In the genomic region with DNA sequence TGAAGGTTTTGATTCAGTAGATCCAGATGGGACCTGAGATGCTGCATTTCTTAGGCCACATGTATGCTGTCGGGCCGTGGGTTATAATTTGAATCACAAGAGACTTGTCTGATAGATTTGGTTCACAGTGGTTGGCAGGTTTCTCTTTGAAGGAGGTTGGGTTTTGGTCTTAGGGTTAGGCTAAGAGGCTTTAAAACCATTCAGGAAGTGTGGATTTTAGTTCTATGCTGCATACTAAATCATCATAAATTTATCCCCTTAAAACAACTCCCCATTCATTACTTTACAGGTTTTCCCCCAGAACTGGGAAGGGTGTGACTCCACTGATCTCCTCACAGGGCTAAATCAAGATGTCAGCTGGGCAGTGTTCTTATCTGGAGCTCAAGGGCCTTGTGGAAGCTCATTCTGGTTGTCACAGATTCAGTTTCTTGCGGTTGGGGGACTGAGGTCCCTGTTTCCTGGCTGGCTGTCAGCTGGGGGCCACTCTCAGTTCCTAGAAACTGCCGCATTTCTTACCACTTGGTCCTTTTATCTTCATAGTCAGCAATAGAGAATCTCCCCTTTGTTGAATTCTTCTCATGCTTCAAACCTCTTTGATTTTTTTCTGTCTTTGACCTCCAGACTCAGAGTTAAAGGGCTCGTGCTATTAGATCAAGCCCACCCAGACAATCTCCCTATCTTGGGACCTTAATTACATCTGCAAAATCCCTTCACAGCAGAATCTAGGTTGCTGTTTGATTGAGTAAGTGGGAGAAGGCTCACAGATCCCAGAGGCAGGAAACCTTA, we compare ENCODE assay signal across 9 cellular contexts. TPM values are rescaled to one million over a fixed set of nuclear protein-coding genes. Genes with fewer than 3 reads are reported as not detected.
A peak's percentile ranks its signal among the peaks of the same experiment; 100 is the strongest.
DNase-seq lines count a peak whose midpoint lies in the region; ATAC-seq and TF ChIP-seq lines count a peak whose summit lies in the region.
"Had no signal": no experiment of that assay in that cellular context is flagged by ENCODE, and none has a peak within 500 bp of the region (broad histone marks: within the 10 kb centered on the region; RNA-seq: fewer than 3 reads in every experiment).

No MANE protein-coding gene starts in this region.

- POLR2A ChIA-PET in activated B cell treated with CpG ODN at 0.5 μM for 24 hours (lab: Charles Lee) = interaction anchor here (0.9 to 3.3 kb wide), 3 partner anchors 20 to 66 kb away, joined by 3 to 28 read pairs (median 3); partner anchors contain the start of gene PCNX1
- POLR2A ChIA-PET in naive thymus-derived CD8-positive, alpha-beta T cell (lab: Charles Lee) = interaction anchor here (0.8 to 1.2 kb wide), 3 partner anchors 21 to 65 kb away, joined by 3 to 4 read pairs (median 3); partner anchors contain the start of gene PCNX1

- no peaks in the 10 kb centered on the region for H3K36me3 Mint-ChIP-seq in activated B cell treated with CpG ODN at 0.5 μM for 24 hours (ENCODE audit: low read depth)
- no peaks in the 10 kb centered on the region for H3K36me3 Mint-ChIP-seq in naive thymus-derived CD8-positive, alpha-beta T cell

- TF ChIP-seq CTCF in activated B cell treated with CpG ODN at 0.5 μM for 24 hours (IDR thresholded peaks at IDR 0.05) (no peak), right atrium auricular region (IDR thresholded peaks at IDR 0.05) (no peak)

- no peaks in the 10 kb centered on the region for H3K27me3 Mint-ChIP-seq in activated B cell treated with CpG ODN at 0.5 μM for 24 hours
- H3K27me3 Mint-ChIP-seq in naive thymus-derived CD8-positive, alpha-beta T cell = no peaks in the 10 kb centered on the region

- H3K27ac ChIP-seq in right atrium auricular region = no peak overlapping the region

- no peaks in the 10 kb centered on the region for H3K27me3 ChIP-seq in right atrium auricular region
- H3K27me3 ChIP-seq: heart left ventricle had no signal

- H3K4me3 ChIP-seq in right atrium auricular region = no peak overlapping the region

- peak overlapping the region; percentile 80 for H3K27ac Mint-ChIP-seq in activated B cell treated with CpG ODN at 0.5 μM for 24 hours
- H3K27ac Mint-ChIP-seq in naive thymus-derived CD8-positive, alpha-beta T cell = peak overlapping the region; percentile 41 to 92 (median 82)

- H3K9me3 ChIP-seq in right atrium auricular region = no peaks in the 10 kb centered on the region
- H3K9me3 ChIP-seq: heart left ventricle had no signal

- no peaks in the 10 kb centered on the region for H3K4me1 ChIP-seq in right atrium auricular region

- intact Hi-C loops in activated B cell treated with CpG ODN at 0.5 μM for 24 hours (cut with micrococcal nuclease) = loop anchor here (1.0 kb wide), 1 partner anchor 21 kb away; the partner anchor contains the start of gene PCNX1

- H3K4me1 Mint-ChIP-seq in activated B cell treated with CpG ODN at 0.5 μM for 24 hours = peaks cover 56% of the 10 kb centered on the region
- peaks cover 50 to 85% (median 72%) of the 10 kb centered on the region in 4 donors for H3K4me1 Mint-ChIP-seq in naive thymus-derived CD8-positive, alpha-beta T cell

- H3K4me3 Mint-ChIP-seq in activated B cell treated with CpG ODN at 0.5 μM for 24 hours = peak overlapping the region; percentile 73
- H3K4me3 Mint-ChIP-seq in naive thymus-derived CD8-positive, alpha-beta T cell = peak overlapping the region; percentile 60 to 83 (median 76)

- CTCF ChIA-PET in activated B cell treated with CpG ODN at 0.5 μM for 24 hours (lab: Charles Lee) = interaction anchor here (0.9 to 1.2 kb wide), 3 partner anchors 13 to 173 kb away, joined by 3 to 11 read pairs (median 3); partner anchors contain the start of gene PCNX1

- H3K36me3 ChIP-seq in right atrium auricular region = no peaks in the 10 kb centered on the region
- H3K36me3 ChIP-seq: heart left ventricle had no signal

- peak; percentile 49 for ATAC-seq in HG03139 (IDR thresholded peaks at IDR 0.05; ENCODE audit: unreplicated experiment)
- ATAC-seq in activated B cell treated with CpG ODN at 0.5 μM for 24 hours (ENCODE audit: low read depth) = peak; percentile 36
- ATAC-seq in naive thymus-derived CD8-positive, alpha-beta T cell = peak; percentile 67 to 71

- H3K9me3 Mint-ChIP-seq in activated B cell treated with CpG ODN at 0.5 μM for 24 hours = no peaks in the 10 kb centered on the region
- no peaks in the 10 kb centered on the region for H3K9me3 Mint-ChIP-seq in naive thymus-derived CD8-positive, alpha-beta T cell

- DNase-seq in activated CD8-positive, alpha-beta memory T cell treated with anti-CD3 and anti-CD28 coated beads for 24 hours = peak; percentile 68
- DNase-seq in activated CD8-positive, alpha-beta memory T cell treated with anti-CD3 and anti-CD28 coated beads, Interleukin-2, amount 50 U/mL, for 4 hours = no peak
- DNase-seq in activated B cell treated with CpG ODN at 0.5 μM for 24 hours (peak; percentile 19), RKO (ENCODE audit: low spot score) (no peak), hippocampal formation (lab: John Stamatoyannopoulos, UW) (no peak), right atrium auricular region (ENCODE audit: low spot score) (no peak)
- DNase-seq in naive thymus-derived CD8-positive, alpha-beta T cell = peak in 8 of 10 donors; percentile 13 to 52 (median 34)

RNA-seq across cellular contexts. Expression of gene PCNX1, which starts 20.6 kb away (rescaled TPM):
- total RNA-seq in activated B cell treated with CpG ODN at 0.5 μM for 24 hours (53.6 and 64.7 TPM in 2 replicates), right atrium auricular region (10 to 100 TPM; 36.4 to 39.2 TPM)
- 10 to 100 TPM; 73.7 to 78.6 TPM for total RNA-seq in naive thymus-derived CD8-positive, alpha-beta T cell
- polyA plus RNA-seq in naive thymus-derived CD8-positive, alpha-beta T cell = 1 to 10 TPM; 5.5 to 8.3 (median 7.9) TPM

Comparison
In these comparisons a context has a peak if more than half of its experiments do, and no peak if none do; other contexts are left out.
1. DNase-seq: peak in activated CD8-positive, alpha-beta memory T cell treated with anti-CD3 and anti-CD28 coated beads for 24 hours (single experiment), activated B cell treated with CpG ODN at 0.5 μM for 24 hours (single experiment) and naive thymus-derived CD8-positive, alpha-beta T cell (8 of 10); none in activated CD8-positive, alpha-beta memory T cell treated with anti-CD3 and anti-CD28 coated beads, Interleukin-2, amount 50 U/mL, for 4 hours (single experiment), RKO (single experiment), hippocampal formation (0 of 2) and right atrium auricular region (single experiment).
2. Peak in every context shown above with its lines, with median percentiles within 50 percentile points of each other: ATAC-seq.